In genomic region chr19:35352448-35353304, GRCh38 we compare ENCODE assay signal across 9 cellular contexts. TPM values are rescaled to one million over a fixed set of nuclear protein-coding genes. Genes with fewer than 3 reads are reported as not detected.
DNase-seq lines count a peak whose midpoint lies in the region; ATAC-seq and TF ChIP-seq lines count a peak whose summit lies in the region.
"Had no signal": no experiment of that assay in that cellular context is flagged by ENCODE, and none has a peak within 500 bp of the region (broad histone marks: within the 10 kb centered on the region; RNA-seq: fewer than 3 reads in every experiment).

No MANE protein-coding gene starts in this region.

- CTCF ChIA-PET in Caco-2 (lab: Charles Lee), result interaction anchor here (0.7 to 2.7 kb wide), 12 partner anchors 10 to 494 kb away, joined by 3 to 33 read pairs (median 4); no protein-coding TSS in a partner anchor

- BruUV-seq in Caco-2 (replicated peaks; lab: Mats Ljungman, UMichigan), result no TSS peak

- H3K9me3 ChIP-seq in Caco-2, result no peaks in the 10 kb centered on the region
- H3K9me3 ChIP-seq in mucosa of descending colon, result no peaks in the 10 kb centered on the region

- no peaks in the 10 kb centered on the region for H3K27me3 Mint-ChIP-seq in Caco-2 (ENCODE audit: insufficient read depth, unreplicated experiment)

- DNase-seq in Caco-2, result peak; percentile 78 to 83
- DNase-seq in HT1080 (ENCODE audit: low read depth), result peak; percentile 87
- DNase-seq in NOMO-1 treated with DMSO at 0.1 percent for 48 hours (lab: John Stamatoyannopoulos, UW; ENCODE audit: unreplicated experiment), result peak; percentile 65
- peak; percentile 54 for DNase-seq in activated CD8-positive, alpha-beta memory T cell treated with anti-CD3 and anti-CD28 coated beads, Interleukin-2, amount 50 U/mL, for 24 hours (ENCODE audit: extremely low read depth)
- DNase-seq in epithelial cell of prostate (ENCODE audit: low read depth, low spot score), result peak; percentile 8
- peak; percentile 58 to 73 (median 59) for DNase-seq in mucosa of descending colon
- peak; percentile 38 to 41 for DNase-seq in stimulated activated CD8-positive, alpha-beta memory T cell treated with anti-CD3 and anti-CD28 coated beads, Interleukin-4, amount 100 ng/mL, for 4 hours (ENCODE audit: low read depth in 2 of 2, low spot score in 1 of 2)

- no peak overlapping the region for H3K4me3 Mint-ChIP-seq in Caco-2 (ENCODE audit: unreplicated experiment)

- no peaks in the 10 kb centered on the region for H3K9me3 Mint-ChIP-seq in Caco-2 (ENCODE audit: unreplicated experiment)

- H3K4me3 ChIP-seq in Caco-2 (ENCODE audit: low read depth, low read length) (no peak overlapping the region), mucosa of descending colon (no peak overlapping the region)
- H3K4me3 ChIP-seq: SK-N-MC had no signal

- H3K36me3 ChIP-seq in Caco-2 (ENCODE audit: control insufficient read depth, insufficient read depth, low read length), result no peaks in the 10 kb centered on the region
- no peaks in the 10 kb centered on the region for H3K36me3 ChIP-seq in mucosa of descending colon (ENCODE audit: low read depth)

- H3K27me3 ChIP-seq in Caco-2 (replicated peaks; ENCODE audit: control insufficient read depth, insufficient read depth, low read length), result no peaks in the 10 kb centered on the region

- POLR2A ChIA-PET in Caco-2 (lab: Charles Lee), result interaction anchor here (0.6 kb wide), 1 partner anchor 85 kb away, joined by 4 read pairs; no protein-coding TSS in a partner anchor

- TF ChIP-seq CTCF in Caco-2 (IDR thresholded peaks at IDR 0.05; ENCODE audit: insufficient read depth in 1 of 2, low read depth in 1 of 2, low read length in 1 of 2, severe bottlenecking in 1 of 2, unreplicated experiment in 1 of 2) (peak; percentile 90 to 94), mucosa of descending colon (IDR thresholded peaks at IDR 0.05) (peak; percentile 31)

- H3K27ac Mint-ChIP-seq in Caco-2 (ENCODE audit: unreplicated experiment), result no peak overlapping the region

- no peaks in the 10 kb centered on the region for H3K36me3 Mint-ChIP-seq in Caco-2 (ENCODE audit: insufficient read depth, unreplicated experiment)

- ATAC-seq in mucosa of descending colon (peak; percentile 85), HG02642 (IDR thresholded peaks at IDR 0.05; ENCODE audit: poor library complexity, unreplicated experiment) (no peak)

- H3K4me1 ChIP-seq in Caco-2 (no peaks in the 10 kb centered on the region), mucosa of descending colon (ENCODE audit: low read depth) (no peaks in the 10 kb centered on the region)

- H3K4me1 Mint-ChIP-seq in Caco-2 (ENCODE audit: low read depth, unreplicated experiment), result peaks cover 8% of the 10 kb centered on the region

- no peak overlapping the region for H3K27ac ChIP-seq in epithelial cell of prostate
- H3K27ac ChIP-seq: SK-N-MC had no signal

- intact Hi-C loops in Caco-2 (cut with micrococcal nuclease; ENCODE audit: unreplicated experiment) (loop anchor here (1.0 to 2.0 kb wide), 4 partner anchors 28 to 143 kb away; no protein-coding TSS in a partner anchor), mucosa of descending colon (cut with DNase I, micrococcal nuclease) (loop anchor here in 1 of 2 donors (10.0 kb wide), 1 partner anchor 142 kb away; the partner anchor contains the start of gene KRTDAP)

RNA-seq across cellular contexts. Expression of gene FFAR1, which starts 5.0 kb away (rescaled TPM):
- total RNA-seq in Caco-2 (2022) (not detected in 2 replicates), mucosa of descending colon (not detected)
- 0.06 TPM in 1 of 2 replicates, not detected in the other for total RNA-seq in HT1080 (2014; rRNA removed; shearing (Covaris generic))
- polyA plus RNA-seq in HT1080 (2015; cell fraction: cytosol; rRNA removed), result 0.05 TPM in 1 of 2 replicates, not detected in the other
- polyA plus RNA-seq in HT1080 (2015; cell fraction: nucleus; rRNA removed), result 0.11 TPM in 1 of 2 replicates, not detected in the other

RNA-seq across cellular contexts. Expression of gene FFAR3, which starts 5.6 kb away (rescaled TPM):
- not detected in 2 replicates for total RNA-seq in Caco-2 (2022)
- total RNA-seq in HT1080 (2014; rRNA removed; shearing (Covaris generic)), result 0.11 TPM in 1 of 2 replicates, not detected in the other
- polyA plus RNA-seq in HT1080 (2015; cell fraction: cytosol; rRNA removed), result 0.72 TPM in 1 of 2 replicates, not detected in the other
- not detected in 2 replicates for polyA plus RNA-seq in HT1080 (2015; cell fraction: nucleus; rRNA removed)
- 1 to 10 TPM in 1 of 3 donors, not detected in 2; 1.5 TPM for total RNA-seq in mucosa of descending colon

RNA-seq across cellular contexts. Expression of gene GPR42, which starts 18.2 kb away (rescaled TPM):
- total RNA-seq in Caco-2 (2022) (not detected in 2 replicates), mucosa of descending colon (under 1 TPM in 1 of 3 donors, not detected in 2; 0.32 TPM)
- total RNA-seq in HT1080 (2014; rRNA removed; shearing (Covaris generic)), result not detected in 2 replicates
- not detected in 2 replicates for polyA plus RNA-seq in HT1080 (2015; cell fraction: cytosol; rRNA removed)
- not detected in 2 replicates for polyA plus RNA-seq in HT1080 (2015; cell fraction: nucleus; rRNA removed)

RNA-seq across cellular contexts. Expression of gene CD22, which starts 23.7 kb away (rescaled TPM):
- not detected in 2 replicates for total RNA-seq in Caco-2 (2022)
- 23.2 and 27.6 TPM in 2 replicates for total RNA-seq in HT1080 (2014; rRNA removed; shearing (Covaris generic))
- 23.2 and 24.9 TPM in 2 replicates for polyA plus RNA-seq in HT1080 (2015; cell fraction: cytosol; rRNA removed)
- 60.0 and 64.7 TPM in 2 replicates for polyA plus RNA-seq in HT1080 (2015; cell fraction: nucleus; rRNA removed)
- 1 to 10 TPM; 2.2 to 5.7 (median 4.1) TPM for total RNA-seq in mucosa of descending colon

Comparison
In these comparisons a context has a peak if more than half of its experiments do, and no peak if none do; other contexts are left out.
1. DNase-seq: peak in every context shown above with its lines; median percentile 87 in HT1080; 80 in Caco-2; 65 in NOMO-1 treated with DMSO at 0.1 percent for 48 hours; 59 in mucosa of descending colon; 54 in activated CD8-positive, alpha-beta memory T cell treated with anti-CD3 and anti-CD28 coated beads, Interleukin-2, amount 50 U/mL, for 24 hours; 40 in stimulated activated CD8-positive, alpha-beta memory T cell treated with anti-CD3 and anti-CD28 coated beads, Interleukin-4, amount 100 ng/mL, for 4 hours; 8 in epithelial cell of prostate.